In genomic region chr2:229408982-229409381, GRCh38 we compare ENCODE assay signal across 16 cellular contexts.
DNase-seq lines count a peak whose midpoint lies in the region; ATAC-seq, FAIRE-seq and TF ChIP-seq lines count a peak whose summit lies in the region.
"Had no signal": no experiment of that assay in that cellular context is flagged by ENCODE, and none has a peak within 500 bp of the region (broad histone marks: within the 10 kb centered on the region; RNA-seq: fewer than 3 reads in every experiment).

No MANE protein-coding gene starts in this region.

- BruUV-seq in Calu3 (replicated peaks; lab: Mats Ljungman, UMichigan), result no TSS peak

- H3K79me2 ChIP-seq in fibroblast of lung (ENCODE audit: control insufficient read depth, insufficient read depth, low read length), result no peaks in the 10 kb centered on the region

- H3K27ac ChIP-seq in RWPE1 (peak overlapping the region; percentile 83; the same call in 1 of the 2 replicates), fibroblast of lung (ENCODE audit: insufficient read depth, low read length) (peak overlapping the region; percentile 83), skeletal muscle tissue (ENCODE audit: low read depth, low read length) (peak overlapping the region; percentile 40)

- peak overlapping the region; percentile 48 for H3K4me2 ChIP-seq in fibroblast of lung (ENCODE audit: extremely low read depth, insufficient read depth, low read length)

- H3K27ac Mint-ChIP-seq in Calu3 (ENCODE audit: unreplicated experiment), result peak overlapping the region; percentile 100
- H3K27ac Mint-ChIP-seq: activated T-helper 2 cell treated with anti-CD3 and anti-CD28 coated beads, Interferon-gamma antibody, Interleukin-2, Interleukin-4, amounts not matched to agents 10 μg/mL and 5 μg/mL and 100 μg/mL, durations not matched to agents 14 hours and 24 hours and 36 hours had no signal

- CTCF ChIA-PET in Calu3 (lab: Charles Lee), result interaction anchor here (0.6 to 1.4 kb wide), 2 partner anchors 178 to 758 kb away, joined by 3 to 5 read pairs; no protein-coding TSS in a partner anchor
- CTCF ChIA-PET in RWPE1 (lab: Yijun Ruan, JAX), result no interaction called here

- no peak for DNase-seq in Calu3
- DNase-seq in RWPE1 (ENCODE audit: low spot score), result no peak
- no peak for DNase-seq in fibroblast of lung (ENCODE audit: low read depth in 2 of 2)
- no peak for DNase-seq in urothelium cell line (ENCODE audit: low spot score)
- DNase-seq in cortex of kidney (lab: John Stamatoyannopoulos, UW), result no peak
- DNase-seq: activated CD4-positive, alpha-beta T cell treated with anti-CD3 and anti-CD28 coated beads, Interleukin-2, amount 50 U/mL, for 1 hour; CD8-positive, alpha-beta memory T cell; NCI-H1694 treated with DMSO at 0.1 percent for 48 hours; stimulated activated CD8-positive, alpha-beta memory T cell treated with anti-CD3 and anti-CD28 coated beads, Interleukin-4, amount 100 ng/mL, for 48 hours had no signal

- no peaks in the 10 kb centered on the region for H3K27me3 Mint-ChIP-seq in Calu3 (ENCODE audit: unreplicated experiment)

- H3K4me1 ChIP-seq in fibroblast of lung (ENCODE audit: control insufficient read depth, extremely low read depth, insufficient read depth, low read length) (peaks cover 23% of the 10 kb centered on the region), skeletal muscle tissue (ENCODE audit: control insufficient read depth in 3 of 3, insufficient read depth in 3 of 3, low read length in 3 of 3) (peaks cover 4 to 16% (median 5%) of the 10 kb centered on the region in 3 donors)

- H3K4me3 Mint-ChIP-seq in Calu3 (ENCODE audit: low read depth, unreplicated experiment), result peak overlapping the region; percentile 11
- H3K4me3 Mint-ChIP-seq: CD8-positive, alpha-beta memory T cell had no signal

- H3K27me3 ChIP-seq in fibroblast of lung (ENCODE audit: control insufficient read depth, insufficient read depth, low read length) (no peaks in the 10 kb centered on the region), skeletal muscle tissue (ENCODE audit: control insufficient read depth in 3 of 3, insufficient read depth in 3 of 3, low read length in 3 of 3) (no peaks in the 10 kb centered on the region)

- H2AFZ ChIP-seq in fibroblast of lung (ENCODE audit: low read length), result peak overlapping the region; percentile 4

- POLR2A ChIA-PET in RWPE1 (lab: Yijun Ruan, JAX; ENCODE audit: low non-redundant PET), result no interaction called here

- FAIRE-seq in urothelium cell line (lab: Jason Lieb, UNC), result no peak
- FAIRE-seq: bronchial epithelial cell, HTR-8/SVneo, islet of Langerhans had no signal

- no peak overlapping the region for H3K9ac ChIP-seq in fibroblast of lung (ENCODE audit: insufficient read depth, low read length)
- no peak overlapping the region for H3K9ac ChIP-seq in skeletal muscle tissue (ENCODE audit: low read depth in 1 of 3, low read length in 3 of 3)

- ATAC-seq in HG02642 (IDR thresholded peaks at IDR 0.05; ENCODE audit: poor library complexity, unreplicated experiment) (no peak), GM19395 (IDR thresholded peaks at IDR 0.05; ENCODE audit: unreplicated experiment) (no peak)

- H3K4me1 Mint-ChIP-seq in Calu3 (ENCODE audit: low read depth, unreplicated experiment), result peaks cover 47% of the 10 kb centered on the region
- H3K4me1 Mint-ChIP-seq: CD8-positive, alpha-beta memory T cell had no signal

- peaks cover 23% of the 10 kb centered on the region for H3K36me3 Mint-ChIP-seq in Calu3 (ENCODE audit: insufficient read depth, unreplicated experiment)
- H3K36me3 Mint-ChIP-seq: CD8-positive, alpha-beta memory T cell had no signal

- H3K4me3 ChIP-seq in fibroblast of lung (replicated peaks in 1 of 4; ENCODE audit: control extremely low read depth in 1 of 4, insufficient read depth in 1 of 4, low read depth in 3 of 4, low read length in 4 of 4) (no peak overlapping the region), skeletal muscle tissue (ENCODE audit: low read length in 3 of 3) (no peak overlapping the region)

- intact Hi-C loops in Calu3 (cut with micrococcal nuclease; ENCODE audit: unreplicated experiment), result loop anchor here (2.0 to 5.0 kb wide), 2 partner anchors 38 to 47 kb away; no protein-coding TSS in a partner anchor

- no peaks in the 10 kb centered on the region for H3K9me3 ChIP-seq in fibroblast of lung (ENCODE audit: control insufficient read depth, insufficient read depth, low read depth, low read length)
- H3K9me3 ChIP-seq in skeletal muscle tissue (ENCODE audit: control insufficient read depth in 3 of 3, low read length in 3 of 3), result no peaks in the 10 kb centered on the region

- no peak for TF ChIP-seq CTCF in Calu3 (IDR thresholded peaks at IDR 0.05; ENCODE audit: unreplicated experiment)
- TF ChIP-seq CTCF in RWPE1 (conservative IDR thresholded peaks at IDR 0.05; ENCODE audit: low read depth), result no peak
- TF ChIP-seq CTCF in fibroblast of lung (conservative IDR thresholded peaks at IDR 0.05 in 1 of 2, IDR thresholded peaks at IDR 0.05 in 1 of 2; ENCODE audit: low read depth in 1 of 2, low read length in 2 of 2), result no peak

- H3K9me3 Mint-ChIP-seq in Calu3 (ENCODE audit: low read depth, unreplicated experiment), result peaks cover 3% of the 10 kb centered on the region
- H3K9me3 Mint-ChIP-seq: activated T-helper 2 cell treated with anti-CD3 and anti-CD28 coated beads, Interferon-gamma antibody, Interleukin-2, Interleukin-4, amounts not matched to agents 10 μg/mL and 5 μg/mL and 100 μg/mL, durations not matched to agents 14 hours and 24 hours and 36 hours had no signal

- H3K36me3 ChIP-seq in fibroblast of lung (ENCODE audit: control insufficient read depth, insufficient read depth, low read length), result no peaks in the 10 kb centered on the region
- H3K36me3 ChIP-seq in skeletal muscle tissue (ENCODE audit: control insufficient read depth in 3 of 3, insufficient read depth in 3 of 3, low read length in 3 of 3), result no peaks in the 10 kb centered on the region

- H4K20me1 ChIP-seq in fibroblast of lung (ENCODE audit: control insufficient read depth, extremely low read depth, insufficient read depth, low read length), result no peaks in the 10 kb centered on the region
